ENCODE assay signal across 11 cellular contexts in genomic region chr2:241156997-241157441, GRCh38. TPM values are rescaled to one million over a fixed set of nuclear protein-coding genes. Genes with fewer than 3 reads are reported as not detected.
DNase-seq lines count a peak whose midpoint lies in the region; ATAC-seq and TF ChIP-seq lines count a peak whose summit lies in the region.
"Had no signal": no experiment of that assay in that cellular context is flagged by ENCODE, and none has a peak within 500 bp of the region (broad histone marks: within the 10 kb centered on the region; RNA-seq: fewer than 3 reads in every experiment).

No MANE protein-coding gene starts in this region.

- peaks cover 0 to 35% (median 28%) of the 10 kb centered on the region in 3 experiments; a peak in 5 of 7 replicates for H3K36me3 Mint-ChIP-seq in H9 (ENCODE audit: insufficient read depth in 1 of 3, low read depth in 3 of 3)

- H3K4ac ChIP-seq in H9 (ENCODE audit: low read depth, low read length) = no peak overlapping the region

- TF ChIP-seq POLR2A in prostate gland (IDR thresholded peaks at IDR 0.05) = no peak

- no peaks in the 10 kb centered on the region for H3K36me3 ChIP-seq in prostate gland

- no peak overlapping the region for H3K18ac ChIP-seq in H9 (ENCODE audit: insufficient read length, low read depth, low read length)

- H4K91ac ChIP-seq in H9 (ENCODE audit: insufficient read length, low read depth, low read length) = no peak overlapping the region

- H3K4me2 ChIP-seq in H9 (ENCODE audit: insufficient read depth, insufficient read length, low read length) = no peak overlapping the region

- H3K27ac ChIP-seq in H9 (ENCODE audit: insufficient read length, low read depth, low read length) = no peak overlapping the region
- H3K27ac ChIP-seq in prostate gland = no peak overlapping the region

- no peaks in the 10 kb centered on the region for H3K9me3 Mint-ChIP-seq in H9

- H3K9me3 ChIP-seq in H9 (ENCODE audit: control insufficient read depth, low read depth, low read length) = no peaks in the 10 kb centered on the region
- H3K9me3 ChIP-seq in prostate gland = no peaks in the 10 kb centered on the region

- H3K4me3 ChIP-seq in prostate gland = no peak overlapping the region

- no peaks in the 10 kb centered on the region for H3K23me2 ChIP-seq in H9 (ENCODE audit: insufficient read length, low read depth, low read length, poor library complexity, severe bottlenecking)

- H3K27ac Mint-ChIP-seq in H9 = peak overlapping the region in 1 of 3 experiments; percentile 28; a peak in 1 of 7 replicates

- no peak overlapping the region for H2BK20ac ChIP-seq in H9 (ENCODE audit: low read depth, low read length, poor library complexity, severe bottlenecking)

- no peaks in the 10 kb centered on the region for H3K27me3 Mint-ChIP-seq in H9 (ENCODE audit: low read depth)

- H2BK12ac ChIP-seq in H9 (ENCODE audit: insufficient read length, low read depth, low read length) = no peak overlapping the region

- H2BK5ac ChIP-seq in H9 (ENCODE audit: insufficient read length, low read length) = no peak overlapping the region

- H4K5ac ChIP-seq in H9 (ENCODE audit: insufficient read length, low read depth, low read length) = no peak overlapping the region

- no peak overlapping the region for H2AFZ ChIP-seq in H9 (ENCODE audit: low read length)

- no peak overlapping the region for H2BK120ac ChIP-seq in H9 (ENCODE audit: low read depth, low read length, poor library complexity, severe bottlenecking)

- no peak overlapping the region for H3K23ac ChIP-seq in H9 (ENCODE audit: insufficient read length, low read depth, low read length)

- DNase-seq in H9 (no peak), NCI-H345 (lab: John Stamatoyannopoulos, UW) (peak; percentile 80), brain pericyte (ENCODE audit: low read depth, low spot score) (peak; percentile 29), prostate gland (ENCODE audit: low spot score) (peak; percentile 42), NCI-H748 (lab: John Stamatoyannopoulos, UW; ENCODE audit: unreplicated experiment) (no peak), NCI-H1694 treated with DMSO at 0.1 percent for 48 hours (lab: John Stamatoyannopoulos, UW) (no peak), COLO668 (lab: John Stamatoyannopoulos, UW; ENCODE audit: unreplicated experiment) (no peak)
- DNase-seq: activated naive CD4-positive, alpha-beta T cell treated with Interleukin-2 at 50 U/mL for 16 hours; midbrain; NCI-H524 had no signal

- intact Hi-C loops in prostate gland (cut with DNase I) = no loop called here

- H3K79me1 ChIP-seq in H9 (ENCODE audit: insufficient read depth, low read depth, low read length, poor library complexity, severe bottlenecking) = no peaks in the 10 kb centered on the region

- H3K79me2 ChIP-seq in H9 (ENCODE audit: insufficient read depth, low read length) = no peaks in the 10 kb centered on the region

- ATAC-seq in HG03520 (IDR thresholded peaks at IDR 0.05; ENCODE audit: unreplicated experiment) = no peak

- H3K27me3 ChIP-seq in H9 (ENCODE audit: insufficient read depth, low read length) (no peaks in the 10 kb centered on the region), prostate gland (replicated peaks; ENCODE audit: insufficient read depth) (no peaks in the 10 kb centered on the region)

- no peak overlapping the region for H3K14ac ChIP-seq in H9 (ENCODE audit: insufficient read depth, low read length)

- no peak overlapping the region for H3T11ph ChIP-seq in H9 (ENCODE audit: low read length)

- no peak overlapping the region for H3K4me3 Mint-ChIP-seq in H9

- H2BK15ac ChIP-seq in H9 (ENCODE audit: low read depth, low read length) = no peak overlapping the region

- peaks cover 10 to 13% of the 10 kb centered on the region in 2 experiments for H3K4me1 Mint-ChIP-seq in H9

- no peak overlapping the region for H3K56ac ChIP-seq in H9 (ENCODE audit: insufficient read length, low read depth, low read length)

- TF ChIP-seq CTCF in H9 (conservative IDR thresholded peaks at IDR 0.05) (no peak), prostate gland (IDR thresholded peaks at IDR 0.05) (no peak)

- WGBS in H9 (ENCODE audit: extremely low coverage, insufficient read length, low lambda C conversion rate) = no CpG with 5 or more reads among the region's 5 CpGs
- 19% methylated on average over 5 of the region's 5 CpGs for WGBS in prostate gland

- peaks cover 3% of the 10 kb centered on the region; the same call in 1 of the 2 replicates for H3K4me1 ChIP-seq in H9 (ENCODE audit: insufficient read depth, low read length)
- peaks cover 3% of the 10 kb centered on the region for H3K4me1 ChIP-seq in prostate gland (replicated peaks)

- peak overlapping the region; percentile 2 for H3K9ac ChIP-seq in H9 (ENCODE audit: extremely low read depth, insufficient read length, low read length)

- no peak overlapping the region for H2AK5ac ChIP-seq in H9 (ENCODE audit: insufficient read length, low read length)

- H4K8ac ChIP-seq in H9 (replicated peaks; ENCODE audit: insufficient read length, low read depth, low read length) = no peak overlapping the region

- H4K20me1 ChIP-seq in H9 (ENCODE audit: control insufficient read depth, insufficient read depth, insufficient read length) = no peaks in the 10 kb centered on the region

RNA-seq across cellular contexts. Expression of gene PPP1R7, which starts 6.8 kb away (rescaled TPM):
- 60.2 and 60.4 TPM in 2 replicates for total RNA-seq in H9 (2021)
- total RNA-seq in prostate gland = 10 to 100 TPM; 50.0 to 91.3 TPM

RNA-seq across cellular contexts. Expression of gene PASK, which starts 7.7 kb away (rescaled TPM):
- total RNA-seq in H9 (2021) (66.1 and 68.0 TPM in 2 replicates), prostate gland (100 to 1,000 TPM in 1 of 2 donors, 10 to 100 TPM in 1; 49.2 to 200 TPM)

RNA-seq across cellular contexts. Expression of gene ANO7, which starts 31.5 kb away (rescaled TPM):
- 3.9 and 5.2 TPM in 2 replicates for total RNA-seq in H9 (2021)
- total RNA-seq in prostate gland = 100 to 1,000 TPM; 140 to 187 TPM

RNA-seq across cellular contexts. Expression of gene MTERF4, which starts 54.9 kb away (rescaled TPM):
- total RNA-seq in H9 (2021) (35.0 and 36.6 TPM in 2 replicates), prostate gland (10 to 100 TPM; 91.3 to 98.5 TPM)

Comparison
In these comparisons a context has a peak if more than half of its experiments do, and no peak if none do; other contexts are left out.
1. DNase-seq: peak in NCI-H345 (single experiment), brain pericyte (single experiment) and prostate gland (single experiment); none in H9 (single experiment), NCI-H748 (single experiment), NCI-H1694 treated with DMSO at 0.1 percent for 48 hours (single experiment) and COLO668 (single experiment).
2. RNA of gene ANO7, which starts 31.5 kb away (total RNA-seq): 140 to 187 TPM in prostate gland; 3.9 to 5.2 TPM in H9; every median in the first group is over 10 times any median in the second.